ENCODE assay signal across 25 cellular contexts in genomic region chr10:26843736-26844135, GRCh38. TPM values are rescaled to one million over a fixed set of nuclear protein-coding genes. Genes with fewer than 3 reads are reported as not detected.
DNase-seq lines count a peak whose midpoint lies in the region; ATAC-seq, FAIRE-seq and TF ChIP-seq lines count a peak whose summit lies in the region.
"Had no signal": no experiment of that assay in that cellular context is flagged by ENCODE, and none has a peak within 500 bp of the region (broad histone marks: within the 10 kb centered on the region; RNA-seq: fewer than 3 reads in every experiment).

No MANE protein-coding gene starts in this region.

- H3K36me3 ChIP-seq in GM23338 (ENCODE audit: insufficient read depth) = no peaks in the 10 kb centered on the region
- H3K36me3 ChIP-seq in bronchial epithelial cell (ENCODE audit: control insufficient read depth, insufficient read depth, low read length) = peaks cover 2% of the 10 kb centered on the region
- H3K36me3 ChIP-seq in pancreas = no peaks in the 10 kb centered on the region
- H3K36me3 ChIP-seq in tibial artery = no peaks in the 10 kb centered on the region
- H3K36me3 ChIP-seq: gastrocnemius medialis, lower lobe of right lung, transverse colon had no signal

- CTCF ChIA-PET in activated CD4-positive, alpha-beta T cell treated with anti-CD3 and anti-CD28 coated beads for 36 hours (lab: Charles Lee) = interaction anchor here (1.0 to 1.3 kb wide), 2 partner anchors 10 to 17 kb away, joined by 3 to 4 read pairs; partner anchors contain the start of gene ABI1

- peaks cover 39% of the 10 kb centered on the region for H4K20me1 ChIP-seq in GM23338 (replicated peaks; ENCODE audit: insufficient read depth)

- H3K27ac ChIP-seq in GM23338 (ENCODE audit: low read depth) (peak overlapping the region; percentile 10; the same call in 1 of the 2 replicates), pancreas (no peak overlapping the region), tibial artery (no peak overlapping the region)
- H3K27ac ChIP-seq: gastrocnemius medialis, lower lobe of right lung, spleen, transverse colon had no signal

- no peak for DNase-seq in activated CD4-positive, alpha-beta T cell treated with anti-CD3 and anti-CD28 coated beads for 36 hours
- DNase-seq in activated CD4-positive, alpha-beta T cell treated with anti-CD3 and anti-CD28 coated beads, Interleukin-2, amount 10 ng/mL, durations not matched to agents 24 days and 14 days = no peak
- DNase-seq in GM23338 (ENCODE audit: low spot score) (no peak), bronchial epithelial cell (ENCODE audit: low read depth) (peak; percentile 84), NCI-H69 (lab: John Stamatoyannopoulos, UW) (no peak), pancreas (no peak), tibial artery (no peak)
- DNase-seq in natural killer cell treated with Interleukin-12 subunit alpha and Interleukin-12 subunit beta and Interleukin-15 and Interleukin-18, amount 100 ng/mL, for 72 hours (ENCODE audit: low spot score) = no peak
- DNase-seq: 8988T; activated CD4-positive, alpha-beta T cell treated with anti-CD3 and anti-CD28 coated beads for 48 hours; activated effector memory CD4-positive, alpha-beta T cell treated with anti-CD3 and anti-CD28 coated beads, Interleukin-2, amount 50 U/mL, for 16 hours; Calu3; gastrocnemius medialis; islet precursor cell; lower lobe of right lung; NCI-H1092; NCI-H2029 treated with DMSO at 0.1 percent for 48 hours; NCI-H345; NCI-H82; SHP77; spleen; stimulated activated CD4-positive, alpha-beta T cell treated with anti-CD3 and anti-CD28 coated beads, Interleukin-4, amount 100 ng/mL, for 24 hours; stimulated activated naive CD8-positive, alpha-beta T cell treated with anti-CD3 and anti-CD28 coated beads, Interleukin-15, amount 100 ng/mL, for 72 hours; SW 1271; transverse colon had no signal

- no peak overlapping the region for H3K4me2 ChIP-seq in GM23338

- POLR2A ChIA-PET in activated CD4-positive, alpha-beta T cell treated with anti-CD3 and anti-CD28 coated beads for 36 hours (lab: Charles Lee) = interaction anchor here (0.6 to 1.0 kb wide), 3 partner anchors 11 to 104 kb away, joined by 3 to 8 read pairs (median 4); no protein-coding TSS in a partner anchor

- no peak overlapping the region for H3K4me3 ChIP-seq in GM23338
- no peak overlapping the region for H3K4me3 ChIP-seq in bronchial epithelial cell (ENCODE audit: low read depth, low read length)
- H3K4me3 ChIP-seq in pancreas = no peak overlapping the region
- no peak overlapping the region for H3K4me3 ChIP-seq in tibial artery
- H3K4me3 ChIP-seq: gastrocnemius medialis, lower lobe of right lung, spleen, transverse colon had no signal

- H3K9me3 Mint-ChIP-seq in activated CD4-positive, alpha-beta T cell treated with anti-CD3 and anti-CD28 coated beads for 36 hours (ENCODE audit: low read depth) = no peaks in the 10 kb centered on the region
- peaks cover 1% of the 10 kb centered on the region for H3K9me3 Mint-ChIP-seq in activated CD4-positive, alpha-beta T cell treated with anti-CD3 and anti-CD28 coated beads, Interleukin-2, amount 10 ng/mL, durations not matched to agents 24 days and 14 days
- no peaks in the 10 kb centered on the region for H3K9me3 Mint-ChIP-seq in GM23338
- H3K9me3 Mint-ChIP-seq in natural killer cell treated with Interleukin-12 subunit alpha and Interleukin-12 subunit beta and Interleukin-15 and Interleukin-18, amount 100 ng/mL, for 72 hours = no peaks in the 10 kb centered on the region
- H3K9me3 Mint-ChIP-seq: stimulated activated naive CD8-positive, alpha-beta T cell treated with anti-CD3 and anti-CD28 coated beads, Interleukin-15, amount 100 ng/mL, for 72 hours had no signal

- H3K4me1 Mint-ChIP-seq in activated CD4-positive, alpha-beta T cell treated with anti-CD3 and anti-CD28 coated beads for 36 hours = peaks cover 64% of the 10 kb centered on the region
- H3K4me1 Mint-ChIP-seq in activated CD4-positive, alpha-beta T cell treated with anti-CD3 and anti-CD28 coated beads, Interleukin-2, amount 10 ng/mL, durations not matched to agents 24 days and 14 days = peaks cover 38% of the 10 kb centered on the region
- peaks cover 36% of the 10 kb centered on the region for H3K4me1 Mint-ChIP-seq in GM23338
- H3K4me1 Mint-ChIP-seq in natural killer cell treated with Interleukin-12 subunit alpha and Interleukin-12 subunit beta and Interleukin-15 and Interleukin-18, amount 100 ng/mL, for 72 hours (ENCODE audit: low read depth in 2 of 2) = peaks cover 55 to 68% of the 10 kb centered on the region in 2 donors

- ATAC-seq in activated CD4-positive, alpha-beta T cell treated with anti-CD3 and anti-CD28 coated beads for 36 hours = peak; percentile 32
- ATAC-seq in GM23338 (no peak), pancreas (no peak)
- peak in 1 of 2 donors; percentile 31 for ATAC-seq in natural killer cell treated with Interleukin-12 subunit alpha and Interleukin-12 subunit beta and Interleukin-15 and Interleukin-18, amount 100 ng/mL, for 72 hours
- ATAC-seq: gastrocnemius medialis; lower lobe of right lung; stimulated activated naive CD8-positive, alpha-beta T cell treated with anti-CD3 and anti-CD28 coated beads, Interleukin-15, amount 100 ng/mL, for 72 hours had no signal

- no peaks in the 10 kb centered on the region for H3K27me3 Mint-ChIP-seq in activated CD4-positive, alpha-beta T cell treated with anti-CD3 and anti-CD28 coated beads for 36 hours
- H3K27me3 Mint-ChIP-seq in activated CD4-positive, alpha-beta T cell treated with anti-CD3 and anti-CD28 coated beads, Interleukin-2, amount 10 ng/mL, durations not matched to agents 24 days and 14 days = no peaks in the 10 kb centered on the region
- H3K27me3 Mint-ChIP-seq in GM23338 (ENCODE audit: insufficient read depth, low read depth, poor library complexity) = peaks cover 2% of the 10 kb centered on the region
- no peaks in the 10 kb centered on the region for H3K27me3 Mint-ChIP-seq in natural killer cell treated with Interleukin-12 subunit alpha and Interleukin-12 subunit beta and Interleukin-15 and Interleukin-18, amount 100 ng/mL, for 72 hours
- H3K27me3 Mint-ChIP-seq: stimulated activated naive CD8-positive, alpha-beta T cell treated with anti-CD3 and anti-CD28 coated beads, Interleukin-15, amount 100 ng/mL, for 72 hours had no signal

- H3K9me2 ChIP-seq in GM23338 (ENCODE audit: insufficient read depth) = no peaks in the 10 kb centered on the region

- H3K27ac Mint-ChIP-seq in activated CD4-positive, alpha-beta T cell treated with anti-CD3 and anti-CD28 coated beads for 36 hours = peak overlapping the region; percentile 16
- H3K27ac Mint-ChIP-seq in activated CD4-positive, alpha-beta T cell treated with anti-CD3 and anti-CD28 coated beads, Interleukin-2, amount 10 ng/mL, durations not matched to agents 24 days and 14 days = no peak overlapping the region
- H3K27ac Mint-ChIP-seq in GM23338 = peak overlapping the region; percentile 31
- H3K27ac Mint-ChIP-seq in natural killer cell treated with Interleukin-12 subunit alpha and Interleukin-12 subunit beta and Interleukin-15 and Interleukin-18, amount 100 ng/mL, for 72 hours = peak overlapping the region; percentile 0 to 10

- FAIRE-seq in bronchial epithelial cell (lab: Jason Lieb, UNC) = no peak
- FAIRE-seq in pancreas (lab: Jason Lieb, UNC) = no peak

- H3K36me3 Mint-ChIP-seq in activated CD4-positive, alpha-beta T cell treated with anti-CD3 and anti-CD28 coated beads for 36 hours (ENCODE audit: low read depth) = peaks cover 14% of the 10 kb centered on the region
- peaks cover 24% of the 10 kb centered on the region for H3K36me3 Mint-ChIP-seq in activated CD4-positive, alpha-beta T cell treated with anti-CD3 and anti-CD28 coated beads, Interleukin-2, amount 10 ng/mL, durations not matched to agents 24 days and 14 days (ENCODE audit: low read depth)
- no peaks in the 10 kb centered on the region; the same call in 2 of the 3 replicates for H3K36me3 Mint-ChIP-seq in GM23338 (ENCODE audit: low read depth)
- peaks cover 15% of the 10 kb centered on the region for H3K36me3 Mint-ChIP-seq in natural killer cell treated with Interleukin-12 subunit alpha and Interleukin-12 subunit beta and Interleukin-15 and Interleukin-18, amount 100 ng/mL, for 72 hours

- intact Hi-C loops in activated CD4-positive, alpha-beta T cell treated with anti-CD3 and anti-CD28 coated beads for 36 hours (cut with DNase I, micrococcal nuclease) = loop anchor here (5.0 to 10.0 kb wide), 2 partner anchors 59 to 61 kb away; no protein-coding TSS in a partner anchor
- intact Hi-C loops in activated CD4-positive, alpha-beta T cell treated with anti-CD3 and anti-CD28 coated beads, Interleukin-2, amount 10 ng/mL, durations not matched to agents 24 days and 14 days (cut with micrococcal nuclease) = no loop called here
- intact Hi-C loops in pancreas (cut with DNase I) = no loop called here
- intact Hi-C loops in tibial artery (cut with DNase I; ENCODE audit: low total_unique reads) = no loop called here

- H3F3A ChIP-seq in GM23338 (replicated peaks; ENCODE audit: low read depth) = no peaks in the 10 kb centered on the region

- no peak overlapping the region for H2AFZ ChIP-seq in GM23338

- H3K4me3 Mint-ChIP-seq in activated CD4-positive, alpha-beta T cell treated with anti-CD3 and anti-CD28 coated beads for 36 hours = no peak overlapping the region
- no peak overlapping the region for H3K4me3 Mint-ChIP-seq in activated CD4-positive, alpha-beta T cell treated with anti-CD3 and anti-CD28 coated beads, Interleukin-2, amount 10 ng/mL, durations not matched to agents 24 days and 14 days
- no peak overlapping the region for H3K4me3 Mint-ChIP-seq in GM23338
- H3K4me3 Mint-ChIP-seq in natural killer cell treated with Interleukin-12 subunit alpha and Interleukin-12 subunit beta and Interleukin-15 and Interleukin-18, amount 100 ng/mL, for 72 hours = no peak overlapping the region
- H3K4me3 Mint-ChIP-seq: stimulated activated naive CD8-positive, alpha-beta T cell treated with anti-CD3 and anti-CD28 coated beads, Interleukin-15, amount 100 ng/mL, for 72 hours had no signal

- H3K9me3 ChIP-seq in pancreas = no peaks in the 10 kb centered on the region
- no peaks in the 10 kb centered on the region for H3K9me3 ChIP-seq in tibial artery
- H3K9me3 ChIP-seq: gastrocnemius medialis, lower lobe of right lung, spleen, transverse colon had no signal

- no peaks in the 10 kb centered on the region for H3K27me3 ChIP-seq in GM23338 (ENCODE audit: insufficient read depth)
- no peaks in the 10 kb centered on the region for H3K27me3 ChIP-seq in bronchial epithelial cell (ENCODE audit: control insufficient read depth, insufficient read depth, low read length)
- H3K27me3 ChIP-seq in pancreas = no peaks in the 10 kb centered on the region
- no peaks in the 10 kb centered on the region for H3K27me3 ChIP-seq in tibial artery
- H3K27me3 ChIP-seq: gastrocnemius medialis, spleen, transverse colon had no signal

- no peak for TF ChIP-seq CTCF in GM23338 (conservative IDR thresholded peaks at IDR 0.05; ENCODE audit: low read depth in 2 of 2)
- no peak for TF ChIP-seq CTCF in bronchial epithelial cell (IDR thresholded peaks at IDR 0.05; ENCODE audit: insufficient read depth, low read length, severe bottlenecking)
- no peak for TF ChIP-seq CTCF in pancreas (IDR thresholded peaks at IDR 0.05)
- TF ChIP-seq CTCF in tibial artery (IDR thresholded peaks at IDR 0.05) = no peak

- H3K4me1 ChIP-seq in GM23338 (ENCODE audit: insufficient read depth) = peaks cover 16% of the 10 kb centered on the region; the same call in 1 of the 2 replicates
- peaks cover 0 to 17% (median 8%) of the 10 kb centered on the region in 3 donors for H3K4me1 ChIP-seq in pancreas
- H3K4me1 ChIP-seq in tibial artery = peaks cover 0 to 9% (median 0%) of the 10 kb centered on the region in 4 donors

- 39 to 49% methylated on average over 3 of the region's 3 CpGs for WGBS in pancreas, 2 donors

- peaks cover 99% of the 10 kb centered on the region for H3K79me2 ChIP-seq in GM23338 (replicated peaks; ENCODE audit: insufficient read depth)

RNA-seq across cellular contexts. Expression of gene ABI1, which starts 17.0 kb away (rescaled TPM):
- total RNA-seq in activated CD4-positive, alpha-beta T cell treated with anti-CD3 and anti-CD28 coated beads for 36 hours = 10 to 100 TPM; 44.2 to 56.6 TPM
- total RNA-seq in activated CD4-positive, alpha-beta T cell treated with anti-CD3 and anti-CD28 coated beads, Interleukin-2, amount 10 ng/mL, durations not matched to agents 24 days and 14 days = 54.5 and 55.7 TPM in 2 replicates
- 27.0 and 30.7 TPM in 2 replicates for total RNA-seq in GM23338 (2014; rRNA removed; shearing (Covaris generic))
- polyA plus RNA-seq in GM23338 (2016; fragmentation: Nextera tagmentation; extraction: Ambion mirVana) = 18.7 and 22.3 TPM in 2 replicates
- 61.1 and 81.0 TPM in 2 replicates for total RNA-seq in bronchial epithelial cell
- total RNA-seq in natural killer cell treated with Interleukin-12 subunit alpha and Interleukin-12 subunit beta and Interleukin-15 and Interleukin-18, amount 100 ng/mL, for 72 hours = 10 to 100 TPM; 42.1 to 66.7 TPM
- 10 to 100 TPM; 13.0 to 30.0 (median 19.2) TPM for total RNA-seq in pancreas
- 10 to 100 TPM; 13.1 to 18.1 TPM for polyA plus RNA-seq in pancreas

Comparison
In these comparisons a context has a peak if more than half of its experiments do, and no peak if none do; other contexts are left out.
1. intact Hi-C loops: an anchor here in activated CD4-positive, alpha-beta T cell treated with anti-CD3 and anti-CD28 coated beads for 36 hours (5.0 to 10.0 kb wide); none called in activated CD4-positive, alpha-beta T cell treated with anti-CD3 and anti-CD28 coated beads, Interleukin-2, amount 10 ng/mL, durations not matched to agents 24 days and 14 days, pancreas and tibial artery.